21 cellular contexts compared by ENCODE assay signal in the genomic region with DNA sequence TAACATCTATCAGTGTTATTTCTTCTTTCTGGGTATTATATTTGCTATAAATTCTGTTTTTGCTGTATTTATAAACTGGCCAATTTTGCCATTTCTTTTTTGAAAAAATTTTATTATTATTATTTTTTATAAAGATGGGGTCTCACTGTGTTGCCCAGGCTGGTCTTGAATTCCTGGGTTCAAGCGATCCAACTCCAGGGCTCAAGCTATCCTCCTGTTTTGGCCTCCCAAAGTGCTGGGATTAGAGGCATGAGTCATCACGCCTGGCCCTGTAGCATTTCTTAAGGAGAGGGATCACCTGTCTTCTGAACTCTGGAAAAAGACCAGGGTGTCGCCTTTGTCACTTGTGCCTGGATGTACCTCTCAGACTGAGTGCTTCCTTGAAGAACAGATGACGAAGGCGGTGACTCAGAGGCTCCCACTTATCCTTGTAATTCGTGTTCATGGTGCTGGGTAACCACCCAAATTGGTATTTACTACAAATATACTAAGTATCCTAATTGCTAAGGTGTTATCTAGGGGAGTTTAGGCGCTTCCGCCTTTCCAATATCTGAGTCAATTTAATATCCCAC. TPM values are rescaled to one million over a fixed set of nuclear protein-coding genes. Genes with fewer than 3 reads are reported as not detected.
DNase-seq lines count a peak whose midpoint lies in the region; ATAC-seq, FAIRE-seq and TF ChIP-seq lines count a peak whose summit lies in the region.
"Had no signal": no experiment of that assay in that cellular context is flagged by ENCODE, and none has a peak within 500 bp of the region (broad histone marks: within the 10 kb centered on the region; RNA-seq: fewer than 3 reads in every experiment).

No MANE protein-coding gene starts in this region.

- H3K27ac ChIP-seq in CD8-positive, alpha-beta memory T cell (ENCODE audit: low read depth, low read length): no peak overlapping the region
- no peak overlapping the region for H3K27ac ChIP-seq in H1 (ENCODE audit: low read depth, low read length)
- H3K27ac ChIP-seq in GM23248: no peak overlapping the region
- H3K27ac ChIP-seq: ascending aorta, coronary artery, thoracic aorta had no signal

- in situ Hi-C loops in GM23248 (cut with MboI): no loop called here

- H2BK120ac ChIP-seq in H1 (replicated peaks; ENCODE audit: low read depth, low read length): no peak overlapping the region

- CTCF ChIA-PET in CD8-positive, alpha-beta memory T cell (lab: Charles Lee): no interaction called here
- CTCF ChIA-PET in H1 (lab: Charles Lee; ENCODE audit: partially characterized antibody): no interaction called here

- H3K4ac ChIP-seq in H1 (replicated peaks; ENCODE audit: insufficient read length, low read depth, low read length): no peak overlapping the region

- H3K9me3 ChIP-seq in CD8-positive, alpha-beta memory T cell (ENCODE audit: low read length): no peaks in the 10 kb centered on the region
- H3K9me3 ChIP-seq in H1 (ENCODE audit: insufficient read depth in 2 of 2, low read depth in 1 of 2, low read length in 1 of 2): no peaks in the 10 kb centered on the region
- no peaks in the 10 kb centered on the region for H3K9me3 ChIP-seq in mucosa of stomach (ENCODE audit: control insufficient read depth, low read length)
- H3K9me3 ChIP-seq in GM23248 (ENCODE audit: low read depth): no peaks in the 10 kb centered on the region
- H3K9me3 ChIP-seq: ascending aorta, HAP-1, thoracic aorta had no signal

- H4K8ac ChIP-seq in H1 (ENCODE audit: extremely low read depth, insufficient read depth, low read length): no peak overlapping the region

- peak overlapping the region in 1 of 8 donors; percentile 29 for H3K27ac Mint-ChIP-seq in CD8-positive, alpha-beta memory T cell

- TF ChIP-seq CTCF in H1 (IDR thresholded peaks at IDR 0.05; ENCODE audit: control extremely low read depth in 1 of 3, insufficient read depth in 1 of 3, low read depth in 1 of 3, low read length in 3 of 3): no peak

- H3K23ac ChIP-seq in H1 (ENCODE audit: insufficient read length): no peak overlapping the region

- H3K27me3 ChIP-seq in CD8-positive, alpha-beta memory T cell (ENCODE audit: insufficient read depth, low read length, poor library complexity, severe bottlenecking): no peaks in the 10 kb centered on the region
- H3K27me3 ChIP-seq in H1 (replicated peaks in 1 of 4; ENCODE audit: control insufficient read depth in 3 of 4, extremely low read depth in 1 of 4, insufficient read depth in 3 of 4, low read length in 3 of 4) (no peaks in the 10 kb centered on the region), mucosa of stomach (ENCODE audit: control insufficient read depth, insufficient read depth, low read length) (no peaks in the 10 kb centered on the region), GM23248 (replicated peaks; ENCODE audit: insufficient read depth) (peaks cover 87% of the 10 kb centered on the region)
- H3K27me3 ChIP-seq: ascending aorta had no signal

- H4K91ac ChIP-seq in H1 (replicated peaks; ENCODE audit: insufficient read length, low read length): no peak overlapping the region

- no peak overlapping the region for H2BK15ac ChIP-seq in H1 (ENCODE audit: low read length)

- H3K23me2 ChIP-seq in H1 (ENCODE audit: low read depth, low read length): peaks cover 24% of the 10 kb centered on the region

- H3K9me3 Mint-ChIP-seq in CD8-positive, alpha-beta memory T cell: no peaks in the 10 kb centered on the region
- H3K9me3 Mint-ChIP-seq: naive thymus-derived CD8-positive, alpha-beta T cell had no signal

- H3K79me2 ChIP-seq in H1 (ENCODE audit: control insufficient read depth in 1 of 2, insufficient read depth in 2 of 2, low read length in 2 of 2) (peaks cover 0 to 10% of the 10 kb centered on the region in 2 experiments; a peak in 1 of 4 replicates), GM23248 (ENCODE audit: insufficient read depth) (no peaks in the 10 kb centered on the region)

- no peak overlapping the region for H3K14ac ChIP-seq in H1 (ENCODE audit: insufficient read length)

- H4K5ac ChIP-seq in H1 (ENCODE audit: insufficient read length, low read depth, low read length): no peak overlapping the region

- H3K4me1 Mint-ChIP-seq in CD8-positive, alpha-beta memory T cell: peaks cover 15 to 28% (median 17%) of the 10 kb centered on the region in 3 donors

- H3K18ac ChIP-seq in H1 (ENCODE audit: extremely low read depth, low read length): peak overlapping the region; percentile 6

- H3K4me3 Mint-ChIP-seq in CD8-positive, alpha-beta memory T cell: peak overlapping the region in 4 of 7 donors; percentile 26 to 60 (median 44)

- H3K27me3 Mint-ChIP-seq in CD8-positive, alpha-beta memory T cell: peaks cover 0 to 3% of the 10 kb centered on the region in 2 donors
- H3K27me3 Mint-ChIP-seq: naive thymus-derived CD8-positive, alpha-beta T cell had no signal

- peaks cover 0 to 2% of the 10 kb centered on the region in 2 experiments for H4K20me1 ChIP-seq in H1 (replicated peaks in 1 of 2; ENCODE audit: control insufficient read depth in 1 of 2, insufficient read depth in 2 of 2, low read length in 2 of 2)
- no peaks in the 10 kb centered on the region for H4K20me1 ChIP-seq in GM23248 (ENCODE audit: insufficient read depth)

- H3K9ac ChIP-seq in H1 (replicated peaks in 1 of 4; ENCODE audit: extremely low read depth in 1 of 4, low read depth in 3 of 4, low read length in 3 of 4) (no peak overlapping the region), mucosa of stomach (ENCODE audit: low read length) (peak overlapping the region; percentile 60), GM23248 (no peak overlapping the region)

- POLR2A ChIA-PET in CD8-positive, alpha-beta memory T cell (lab: Charles Lee): interaction anchor here (0.8 kb wide), 1 partner anchor 242 kb away, joined by 3 read pairs; no protein-coding TSS in a partner anchor
- POLR2A ChIA-PET in H1 (lab: Charles Lee; ENCODE audit: partially characterized antibody): interaction anchor here (0.6 to 3.5 kb wide), 4 partner anchors 14 to 467 kb away, joined by 3 to 12 read pairs (median 4); no protein-coding TSS in a partner anchor

- no peak overlapping the region; the same call in 1 of the 2 replicates for H2BK20ac ChIP-seq in H1 (ENCODE audit: low read length)

- peaks cover 21% of the 10 kb centered on the region for H3K4me1 ChIP-seq in CD8-positive, alpha-beta memory T cell (ENCODE audit: insufficient read depth, low read length)
- H3K4me1 ChIP-seq in H1 (replicated peaks in 1 of 4; ENCODE audit: control insufficient read depth in 3 of 4, insufficient read depth in 4 of 4, low read length in 3 of 4) (peaks cover 9 to 19% (median 12%) of the 10 kb centered on the region in 4 experiments), mucosa of stomach (ENCODE audit: control insufficient read depth, insufficient read depth, low read length) (peaks cover 43% of the 10 kb centered on the region), GM23248 (ENCODE audit: insufficient read depth) (peaks cover 4% of the 10 kb centered on the region)

- H3K4me2 ChIP-seq in H1 (ENCODE audit: insufficient read depth in 1 of 2, low read depth in 2 of 2, low read length in 2 of 2): no peak overlapping the region
- no peak overlapping the region for H3K4me2 ChIP-seq in GM23248 (ENCODE audit: unreplicated experiment)

- H2BK12ac ChIP-seq in H1 (ENCODE audit: low read depth, low read length): 0 out of 2 replicates have a peak overlapping the region, but pooled peaks have one; percentile 68

- peaks cover 0 to 3% (median 0%) of the 10 kb centered on the region in 3 donors for H3K36me3 Mint-ChIP-seq in CD8-positive, alpha-beta memory T cell
- H3K36me3 Mint-ChIP-seq: naive thymus-derived CD8-positive, alpha-beta T cell had no signal

- no peak for FAIRE-seq in H1 (lab: Jason Lieb, UNC)
- FAIRE-seq: D721Med, kidney had no signal

- no peak for TF ChIP-seq EP300 in H1 (IDR thresholded peaks at IDR 0.05; ENCODE audit: borderline replicate concordance in 1 of 2, low read depth in 2 of 2, low read length in 2 of 2)

- H3K56ac ChIP-seq in H1 (replicated peaks; ENCODE audit: insufficient read length, low read depth, low read length): no peak overlapping the region

- ATAC-seq in GM21528 (IDR thresholded peaks at IDR 0.05; ENCODE audit: low FRiP score, unreplicated experiment) (no peak), GM19328 (IDR thresholded peaks at IDR 0.05; ENCODE audit: unreplicated experiment) (no peak)
- ATAC-seq: naive thymus-derived CD8-positive, alpha-beta T cell; right cardiac atrium had no signal

- no peak for TF ChIP-seq RAD21 in H1 (IDR thresholded peaks at IDR 0.05 in 1 of 2, conservative IDR thresholded peaks at IDR 0.05 in 1 of 2; ENCODE audit: low read depth in 2 of 2, low read length in 2 of 2)

- H2AK5ac ChIP-seq in H1 (ENCODE audit: low read depth, low read length): 0 out of 2 replicates have a peak overlapping the region, but pooled peaks have one; percentile 53

- no peak overlapping the region for H3K4me3 ChIP-seq in CD8-positive, alpha-beta memory T cell (ENCODE audit: low read length)
- H3K4me3 ChIP-seq in H1 (ENCODE audit: extremely low read depth in 1 of 4, insufficient read depth in 2 of 4, low read depth in 3 of 4, low read length in 4 of 4) (no peak overlapping the region), mucosa of stomach (ENCODE audit: low read length) (no peak overlapping the region), GM23248 (no peak overlapping the region)
- H3K4me3 ChIP-seq: ascending aorta, coronary artery, HAP-1, thoracic aorta had no signal

- no peaks in the 10 kb centered on the region for H3K36me3 ChIP-seq in CD8-positive, alpha-beta memory T cell (ENCODE audit: insufficient read depth, low read length)
- H3K36me3 ChIP-seq in H1 (ENCODE audit: control insufficient read depth in 2 of 4, insufficient read depth in 4 of 4, low read length in 3 of 4): no peaks in the 10 kb centered on the region
- H3K36me3 ChIP-seq in mucosa of stomach (ENCODE audit: control insufficient read depth, insufficient read depth, low read length): no peaks in the 10 kb centered on the region
- no peaks in the 10 kb centered on the region for H3K36me3 ChIP-seq in GM23248 (ENCODE audit: low read depth)
- H3K36me3 ChIP-seq: ascending aorta, HAP-1, thoracic aorta had no signal

- H2BK5ac ChIP-seq in H1 (ENCODE audit: low read depth, low read length): 0 out of 2 replicates have a peak overlapping the region, but pooled peaks have one; percentile 39

- peaks cover 4% of the 10 kb centered on the region for H3K79me1 ChIP-seq in H1 (ENCODE audit: low read depth, low read length)

- H2AFZ ChIP-seq in H1 (ENCODE audit: low read length) (no peak overlapping the region), GM23248 (no peak overlapping the region)

- TF ChIP-seq POLR2A in H1 (IDR thresholded peaks at IDR 0.05; ENCODE audit: control extremely low read depth in 1 of 2, low read depth in 2 of 2, low read length in 2 of 2): no peak

- H3K9me2 ChIP-seq in GM23248 (ENCODE audit: insufficient read depth): no peaks in the 10 kb centered on the region

- 92% methylated on average over 8 of the region's 8 CpGs; no CpG with 5 or more reads in 1 of the 2 experiments for WGBS in H1 (ENCODE audit: extremely low coverage in 1 of 2, insufficient coverage in 1 of 2, insufficient read length in 1 of 2, insufficient replicate concordance in 2 of 2, low coverage in 1 of 2, low lambda C conversion rate in 2 of 2, missing lambda C conversion rate in 1 of 2), 2 experiments
- WGBS in GM23248 (ENCODE audit: low coverage in 1 of 2, low lambda C conversion rate in 2 of 2, missing lambda C conversion rate in 2 of 2), 2 experiments: 83 to 89% methylated on average over 8 of the region's 8 CpGs

- DNase-seq in CD8-positive, alpha-beta memory T cell: no peak
- peak; percentile 26 for DNase-seq in LHCN-M2 (ENCODE audit: low read depth)
- DNase-seq in H1 (ENCODE audit: low read depth in 1 of 2, low spot score in 2 of 2): no peak
- no peak for DNase-seq in GM23248
- DNase-seq in stimulated activated CD4-positive, alpha-beta T cell treated with anti-CD3 and anti-CD28 coated beads, Interleukin-4, amount 100 ng/mL, for 4 hours: no peak
- DNase-seq: activated CD4-positive, CD25-positive, alpha-beta regulatory T cell treated with anti-CD3 and anti-CD28 coated beads, Interleukin-2, amount 50 U/mL, for 72 hours; kidney; naive thymus-derived CD8-positive, alpha-beta T cell; NCI-H146; NCI-H446 treated with DMSO at 0.1 percent for 48 hours; right cardiac atrium; stimulated activated CD4-positive, alpha-beta T cell treated with anti-CD3 and anti-CD28 coated beads, Interleukin-2, amount 100 ng/mL, for 24 hours; SW 1271 had no signal

- H3F3A ChIP-seq in GM23248 (ENCODE audit: insufficient read depth): no peaks in the 10 kb centered on the region

RNA-seq across cellular contexts. Expression of a gene that starts 2.4 kb away (rescaled TPM):
- total RNA-seq in CD8-positive, alpha-beta memory T cell: 1 to 10 TPM; 1.1 to 1.6 TPM
- 0.36 TPM for polyA plus RNA-seq in CD8-positive, alpha-beta memory T cell
- 0.06 and 0.34 TPM in 2 replicates for total RNA-seq in LHCN-M2 (2014; rRNA removed)
- 0.16 TPM for polyA plus RNA-seq in LHCN-M2 (2012)
- total RNA-seq in H1 (2021; fragmentation: NEBNext Ultra II Directional; extraction: Animal tissue kit (Norgen Biotek cat#: 25700)): 52.7 and 54.6 TPM in 2 replicates
- polyA plus RNA-seq in H1 (2011; rRNA removed): 15.9 and 20.4 TPM in 2 replicates
- 15.1 TPM for polyA plus RNA-seq in H1 (2011; cell fraction: cytosol; rRNA removed)
- 98.4 TPM for polyA plus RNA-seq in H1 (2011; cell fraction: nucleus; rRNA removed)
- polyA plus RNA-seq in H1 (2012, experiment 1 of 2): 47.3 to 55.8 TPM (median 50.2 TPM) in 4 replicates
- polyA plus RNA-seq in H1 (2012, experiment 2 of 2): 15.9 TPM
- 59.6 TPM for polyA plus RNA-seq in H1 (2013, experiment 1 of 2)
- polyA plus RNA-seq in H1 (2013, experiment 2 of 2): 59.3 TPM
- polyA minus RNA-seq in H1 (2011; rRNA and poly(A)+ RNA removed): 29.1 and 30.2 TPM in 2 replicates
- polyA minus RNA-seq in H1 (2011; cell fraction: cytosol; rRNA and poly(A)+ RNA removed): 14.6 TPM
- polyA minus RNA-seq in H1 (2011; cell fraction: nucleus; rRNA and poly(A)+ RNA removed): 28.5 TPM
- not detected in 2 replicates for total RNA-seq in GM23248 (2014; rRNA removed; shearing (Covaris generic))
- polyA plus RNA-seq in GM23248 (2016; fragmentation: Nextera tagmentation; extraction: Ambion mirVana): 0.06 TPM in 1 of 2 replicates, not detected in the other
- total RNA-seq: ascending aorta had no signal

RNA-seq across cellular contexts. Expression of a gene that starts 31.3 kb away (rescaled TPM):
- total RNA-seq in CD8-positive, alpha-beta memory T cell: 1 to 10 TPM; 2.0 to 2.3 TPM
- 1.8 TPM for polyA plus RNA-seq in CD8-positive, alpha-beta memory T cell
- total RNA-seq in LHCN-M2 (2014; rRNA removed): 7.8 and 7.9 TPM in 2 replicates
- 17.2 TPM for polyA plus RNA-seq in LHCN-M2 (2012)
- total RNA-seq in H1 (2021; fragmentation: NEBNext Ultra II Directional; extraction: Animal tissue kit (Norgen Biotek cat#: 25700)): 10.1 and 10.4 TPM in 2 replicates
- polyA plus RNA-seq in H1 (2011; rRNA removed): 6.6 and 7.3 TPM in 2 replicates
- 9.6 TPM for polyA plus RNA-seq in H1 (2011; cell fraction: cytosol; rRNA removed)
- 6.9 TPM for polyA plus RNA-seq in H1 (2011; cell fraction: nucleus; rRNA removed)
- polyA plus RNA-seq in H1 (2012, experiment 1 of 2): 8.2 to 9.3 TPM (median 8.9 TPM) in 4 replicates
- polyA plus RNA-seq in H1 (2012, experiment 2 of 2): 4.6 TPM
- polyA plus RNA-seq in H1 (2013, experiment 1 of 2): 7.2 TPM
- polyA plus RNA-seq in H1 (2013, experiment 2 of 2): 7.5 TPM
- 8.1 and 9.4 TPM in 2 replicates for polyA minus RNA-seq in H1 (2011; rRNA and poly(A)+ RNA removed)
- polyA minus RNA-seq in H1 (2011; cell fraction: cytosol; rRNA and poly(A)+ RNA removed): 4.2 TPM
- 5.5 TPM for polyA minus RNA-seq in H1 (2011; cell fraction: nucleus; rRNA and poly(A)+ RNA removed)
- total RNA-seq in GM23248 (2014; rRNA removed; shearing (Covaris generic)): 11.5 and 20.3 TPM in 2 replicates
- 19.2 and 20.5 TPM in 2 replicates for polyA plus RNA-seq in GM23248 (2016; fragmentation: Nextera tagmentation; extraction: Ambion mirVana)

RNA-seq across cellular contexts. Expression of a gene that starts 49.5 kb away (rescaled TPM):
- 10 to 100 TPM; 60.1 to 65.3 TPM for total RNA-seq in CD8-positive, alpha-beta memory T cell
- polyA plus RNA-seq in CD8-positive, alpha-beta memory T cell: 11.3 TPM
- 16.4 and 24.6 TPM in 2 replicates for total RNA-seq in LHCN-M2 (2014; rRNA removed)
- 17.4 TPM for polyA plus RNA-seq in LHCN-M2 (2012)
- total RNA-seq in H1 (2021; fragmentation: NEBNext Ultra II Directional; extraction: Animal tissue kit (Norgen Biotek cat#: 25700)): 105 and 109 TPM in 2 replicates
- 66.4 and 69.7 TPM in 2 replicates for polyA plus RNA-seq in H1 (2011; rRNA removed)
- polyA plus RNA-seq in H1 (2011; cell fraction: cytosol; rRNA removed): 46.1 TPM
- polyA plus RNA-seq in H1 (2011; cell fraction: nucleus; rRNA removed): 145 TPM
- 55.6 to 61.6 TPM (median 57.5 TPM) in 4 replicates for polyA plus RNA-seq in H1 (2012, experiment 1 of 2)
- 9.3 TPM for polyA plus RNA-seq in H1 (2012, experiment 2 of 2)
- polyA plus RNA-seq in H1 (2013, experiment 1 of 2): 52.3 TPM
- polyA plus RNA-seq in H1 (2013, experiment 2 of 2): 40.6 TPM
- polyA minus RNA-seq in H1 (2011; rRNA and poly(A)+ RNA removed): 183 and 207 TPM in 2 replicates
- 75.4 TPM for polyA minus RNA-seq in H1 (2011; cell fraction: cytosol; rRNA and poly(A)+ RNA removed)
- 133 TPM for polyA minus RNA-seq in H1 (2011; cell fraction: nucleus; rRNA and poly(A)+ RNA removed)
- total RNA-seq in GM23248 (2014; rRNA removed; shearing (Covaris generic)): 14.7 and 14.9 TPM in 2 replicates
- 11.6 and 15.5 TPM in 2 replicates for polyA plus RNA-seq in GM23248 (2016; fragmentation: Nextera tagmentation; extraction: Ambion mirVana)

Comparison
In these comparisons a context has a peak if more than half of its experiments do, and no peak if none do; other contexts are left out.
1. RNA of a gene that starts 2.4 kb away (total RNA-seq): 52.7 to 54.6 TPM in H1; 1.1 to 1.6 TPM in CD8-positive, alpha-beta memory T cell, 0.06 to 0.34 TPM in LHCN-M2 and not detected in GM23248; every median in the first group is over 10 times any median in the second.